Comparison of ENCODE assay signal across 8 cellular contexts in the genomic region with DNA sequence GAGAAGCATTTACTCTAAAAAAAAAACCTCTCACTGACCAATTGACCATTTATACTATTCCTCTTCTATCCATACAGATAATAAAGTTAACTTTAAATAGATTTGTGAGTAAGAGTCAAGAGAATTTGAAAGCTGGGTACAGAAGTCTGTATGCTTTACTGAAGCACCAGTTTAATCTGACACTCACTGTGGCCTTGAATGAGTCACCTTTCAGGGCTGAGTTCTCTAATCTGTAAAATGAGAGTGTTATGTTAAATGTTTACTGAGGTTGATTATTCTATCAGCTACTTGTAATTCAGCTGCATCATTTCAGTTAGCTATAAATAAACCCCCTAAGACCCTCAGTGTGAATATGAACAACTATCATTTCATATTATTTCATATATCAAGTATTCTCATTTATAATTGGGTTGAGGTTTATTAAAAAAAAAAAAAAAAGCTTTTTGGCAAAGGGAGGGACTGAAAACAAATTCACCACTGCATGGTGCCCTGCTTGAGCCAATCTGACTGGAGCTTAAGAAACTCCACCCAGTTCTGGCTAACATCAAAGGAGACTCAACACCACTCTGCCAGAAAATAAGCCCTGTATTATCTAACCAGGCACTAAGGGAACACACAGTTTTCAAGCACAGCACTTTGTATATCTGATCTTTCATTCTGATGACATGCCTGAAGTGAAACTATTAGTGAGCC. TPM values are rescaled to one million over a fixed set of nuclear protein-coding genes. Genes with fewer than 3 reads are reported as not detected.
DNase-seq lines count a peak whose midpoint lies in the region; ATAC-seq and TF ChIP-seq lines count a peak whose summit lies in the region.

No MANE protein-coding gene starts in this region.

- no peaks in the 10 kb centered on the region for H3K9me3 ChIP-seq in SJSA1 (replicated peaks)
- H3K9me3 ChIP-seq in sigmoid colon: no peaks in the 10 kb centered on the region

- intact Hi-C loops in sigmoid colon (cut with DNase I): loop anchor here (2.0 kb wide), 1 partner anchor 75 kb away; no protein-coding TSS in a partner anchor
- intact Hi-C loops in posterior cingulate gyrus (cut with DNase I): no loop called here

- no peak for ATAC-seq in GM18858 (IDR thresholded peaks at IDR 0.05; ENCODE audit: unreplicated experiment)

- H3K27ac ChIP-seq in SJSA1: 0 out of 2 replicates have a peak overlapping the region, but pooled peaks have one; percentile 28
- H3K27ac ChIP-seq in sigmoid colon: peak overlapping the region; percentile 69 to 89 (median 84)

- H3K4me1 ChIP-seq in SJSA1 (replicated peaks) (peaks cover 39% of the 10 kb centered on the region), sigmoid colon (peaks cover 0 to 88% (median 79%) of the 10 kb centered on the region in 4 donors)

- DNase-seq in GM12865 (ENCODE audit: low read depth): peak; percentile 10
- peak in 1 of 2 experiments; percentile 62 for DNase-seq in SJSA1 (ENCODE audit: low read depth in 1 of 2, low spot score in 2 of 2)
- peak; percentile 94 for DNase-seq in fibroblast of villous mesenchyme (ENCODE audit: low read depth)
- peak; percentile 83 for DNase-seq in sigmoid colon
- DNase-seq in ureter (ENCODE audit: low spot score): no peak
- no peak for DNase-seq in posterior cingulate gyrus
- DNase-seq in activated CD8-positive, alpha-beta memory T cell treated with anti-CD3 and anti-CD28 coated beads, Interleukin-2, amount 50 U/mL, for 48 hours: no peak

- no peak for TF ChIP-seq CTCF in GM12865 (IDR thresholded peaks at IDR 0.05; ENCODE audit: insufficient read depth, low read depth, low read length, missing control alignments)
- TF ChIP-seq CTCF in fibroblast of villous mesenchyme (IDR thresholded peaks at IDR 0.05; ENCODE audit: insufficient read depth, low read depth, low read length): no peak
- no peak for TF ChIP-seq CTCF in sigmoid colon (IDR thresholded peaks at IDR 0.05)

- peak; percentile 32 to 89 (median 72) for TF ChIP-seq EP300 in sigmoid colon (IDR thresholded peaks at IDR 0.05)

- no peak overlapping the region for H3K4me3 ChIP-seq in GM12865 (ENCODE audit: low read depth, low read length)
- no peak overlapping the region for H3K4me3 ChIP-seq in SJSA1
- peak overlapping the region; percentile 22 for H3K4me3 ChIP-seq in fibroblast of villous mesenchyme (ENCODE audit: low read depth, low read length)
- peak overlapping the region in 2 of 4 donors; percentile 5 to 7 for H3K4me3 ChIP-seq in sigmoid colon

- TF ChIP-seq POLR2A in sigmoid colon (IDR thresholded peaks at IDR 0.05): no peak

- H3K27me3 ChIP-seq in SJSA1 (replicated peaks): no peaks in the 10 kb centered on the region; the same call in 1 of the 2 replicates
- H3K27me3 ChIP-seq in sigmoid colon: no peaks in the 10 kb centered on the region

- H3K36me3 ChIP-seq in SJSA1: peaks cover 27% of the 10 kb centered on the region
- no peaks in the 10 kb centered on the region for H3K36me3 ChIP-seq in sigmoid colon

RNA-seq across cellular contexts. Expression of a gene that starts 2.8 kb away (rescaled TPM):
- 74.8 and 88.0 TPM in 2 replicates for total RNA-seq in SJSA1 (2014; rRNA removed; shearing (Covaris generic))
- total RNA-seq in fibroblast of villous mesenchyme (111 and 127 TPM in 2 replicates), sigmoid colon (100 to 1,000 TPM; 138 to 266 (median 201) TPM), ureter (265 TPM)
- 10 to 100 TPM; 41.2 to 90.0 (median 55.3) TPM for polyA plus RNA-seq in sigmoid colon

Comparison
In these comparisons a context has a peak if more than half of its experiments do, and no peak if none do; other contexts are left out.
1. DNase-seq: peak in GM12865 (single experiment), fibroblast of villous mesenchyme (single experiment) and sigmoid colon (single experiment); none in ureter (single experiment), posterior cingulate gyrus (0 of 10) and activated CD8-positive, alpha-beta memory T cell treated with anti-CD3 and anti-CD28 coated beads, Interleukin-2, amount 50 U/mL, for 48 hours (single experiment).